8 cellular contexts compared by ENCODE assay signal in genomic region chr9:136327313-136327971, GRCh38. TPM values are rescaled to one million over a fixed set of nuclear protein-coding genes. Genes with fewer than 3 reads are reported as not detected.
DNase-seq lines count a peak whose midpoint lies in the region; ATAC-seq and TF ChIP-seq lines count a peak whose summit lies in the region.

Gene GPSM1 (plus strand): TSS chr9:136327539. CDS start chr9:136327696, 157 bp downstream.

- no peaks in the 10 kb centered on the region for H3K27me3 ChIP-seq in sigmoid colon

- POLR2A ChIA-PET in MCF 10A (lab: Yijun Ruan, JAX): interaction anchor here (0.8 to 0.9 kb wide), 2 partner anchors 22 to 36 kb away, joined by 3 read pairs; partner anchors contain the start of gene DNLZ

- TF ChIP-seq CTCF in MCF 10A (IDR thresholded peaks at IDR 0.05; ENCODE audit: unreplicated experiment) (no peak), sigmoid colon (IDR thresholded peaks at IDR 0.05) (no peak)

- H3K4me3 Mint-ChIP-seq in T-helper 17 cell: peak within 1 kb of the TSS; percentile 76
- H3K4me3 Mint-ChIP-seq in MCF 10A (ENCODE audit: unreplicated experiment): peak within 1 kb of the TSS; percentile 57

- H3K9me3 Mint-ChIP-seq in MCF 10A (ENCODE audit: unreplicated experiment): no peaks in the 10 kb centered on the region

- intact Hi-C loops in MCF 10A (cut with micrococcal nuclease): no loop called here
- intact Hi-C loops in sigmoid colon (cut with DNase I): loop anchor here (5.0 to 10.0 kb wide), 2 partner anchors 35 to 317 kb away; partner anchors contain the start of gene DNLZ

- CTCF ChIA-PET in MCF 10A (lab: Yijun Ruan, JAX): interaction anchor here (1.4 kb wide), 1 partner anchor 73 kb away, joined by 3 read pairs; no protein-coding TSS in a partner anchor

- H3K36me3 Mint-ChIP-seq in T-helper 17 cell (ENCODE audit: low read depth): no peaks in the 10 kb centered on the region
- H3K36me3 Mint-ChIP-seq in MCF 10A (ENCODE audit: insufficient read depth, unreplicated experiment): peaks cover 5% of the 10 kb centered on the region

- BruUV-seq in MCF 10A (replicated peaks; lab: Mats Ljungman, UMichigan): no TSS peak

- no peak within 1 kb of the TSS for H3K27ac Mint-ChIP-seq in T-helper 17 cell
- H3K27ac Mint-ChIP-seq in MCF 10A (ENCODE audit: low read depth, unreplicated experiment): no peak within 1 kb of the TSS

- no peaks in the 10 kb centered on the region for H3K9me3 ChIP-seq in T-helper 17 cell (ENCODE audit: control insufficient read depth, low read length, poor library complexity, severe bottlenecking)
- H3K9me3 ChIP-seq in sigmoid colon: no peaks in the 10 kb centered on the region

- H3K4me3 ChIP-seq in iPS-11a (ENCODE audit: low read depth, low read length) (peak within 1 kb of the TSS; percentile 33), sigmoid colon (peak within 1 kb of the TSS; percentile 50 to 84 (median 72))

- H3K4me1 ChIP-seq in sigmoid colon: peaks cover 0 to 37% (median 28%) of the 10 kb centered on the region in 4 donors

- H3K4me1 Mint-ChIP-seq in T-helper 17 cell: peaks cover 2% of the 10 kb centered on the region
- no peaks in the 10 kb centered on the region for H3K4me1 Mint-ChIP-seq in MCF 10A (ENCODE audit: insufficient read depth, unreplicated experiment)

- H3K36me3 ChIP-seq in sigmoid colon: no peaks in the 10 kb centered on the region

- no peak for TF ChIP-seq EP300 in sigmoid colon (IDR thresholded peaks at IDR 0.05)

- TF ChIP-seq POLR2A in sigmoid colon (IDR thresholded peaks at IDR 0.05): no peak

- peak; percentile 11 for DNase-seq in NCI-H1092 treated with DMSO at 0.1 percent for 48 hours (lab: John Stamatoyannopoulos, UW)
- no peak for DNase-seq in NCI-H1092 (lab: John Stamatoyannopoulos, UW)
- DNase-seq in T-helper 17 cell: peak; percentile 22 to 44 (median 35)
- peak; percentile 19 for DNase-seq in MCF 10A (ENCODE audit: unreplicated experiment)
- peak; percentile 81 for DNase-seq in sigmoid colon

- ATAC-seq in T-helper 17 cell: peak; percentile 76
- no peak for ATAC-seq in GM19467 (IDR thresholded peaks at IDR 0.05; ENCODE audit: unreplicated experiment)
- ATAC-seq in GM18907 (IDR thresholded peaks at IDR 0.05; ENCODE audit: unreplicated experiment): no peak

- 1% methylated on average over 86 of the region's 88 CpGs for WGBS in sigmoid colon, 2 donors

- H3K27ac ChIP-seq in sigmoid colon: peak within 1 kb of the TSS; percentile 74 to 79 (median 78)

- H3K27me3 Mint-ChIP-seq in T-helper 17 cell (no peaks in the 10 kb centered on the region), MCF 10A (ENCODE audit: insufficient read depth, unreplicated experiment) (no peaks in the 10 kb centered on the region)

RNA-seq across cellular contexts. Expression of gene GPSM1, which starts in this region (rescaled TPM):
- 10 to 100 TPM in 1 of 2 donors, 1 to 10 TPM in 1; 7.4 to 10.8 TPM for total RNA-seq in T-helper 17 cell
- 15.5 and 16.4 TPM in 2 replicates for total RNA-seq in MCF 10A (2022)
- 10 to 100 TPM in 2 of 4 donors, 1 to 10 TPM in 2; 5.0 to 16.1 (median 12.2) TPM for total RNA-seq in sigmoid colon
- polyA plus RNA-seq in sigmoid colon: 1 to 10 TPM; 2.3 to 4.8 (median 2.4) TPM
